In genomic region chr10:15370741-15371701, GRCh38 we compare ENCODE assay signal across 8 cellular contexts. TPM values are rescaled to one million over a fixed set of nuclear protein-coding genes. Genes with fewer than 3 reads are reported as not detected.
DNase-seq lines count a peak whose midpoint lies in the region; ATAC-seq and TF ChIP-seq lines count a peak whose summit lies in the region.

Gene FAM171A1 (minus strand): TSS chr10:15371289. CDS start chr10:15371052, 237 bp downstream.

- H3K36me3 ChIP-seq in PC-3 (ENCODE audit: low read depth, low read length), result no peaks in the 10 kb centered on the region

- H3K27ac ChIP-seq in PC-3 (ENCODE audit: low read length), result no peak within 1 kb of the TSS

- H2AFZ ChIP-seq in PC-3 (ENCODE audit: low read length), result peak within 1 kb of the TSS; percentile 63; the same call in 1 of the 2 replicates

- H3K27me3 Mint-ChIP-seq in natural killer cell treated with Interleukin-12 subunit alpha and Interleukin-12 subunit beta and Interleukin-15 and Interleukin-18, amount 100 ng/mL, for 72 hours, result peaks cover 34 to 58% of the 10 kb centered on the region in 2 donors
- H3K27me3 Mint-ChIP-seq in stimulated activated naive CD8-positive, alpha-beta T cell treated with anti-CD3 and anti-CD28 coated beads, Interleukin-15, Interleukin-2, amounts not matched to agents 100 ng/mL and 50 ng/mL, for 24 hours, result peaks cover 63% of the 10 kb centered on the region

- DNase-seq in GM03348 (ENCODE audit: low spot score) (peak; percentile 93), PC-3 (peak; percentile 40), fibroblast of peridontal ligament (ENCODE audit: extremely low read depth) (peak; percentile 18), epidermal melanocyte (ENCODE audit: insufficient read length, low spot score) (no peak)
- DNase-seq in activated effector memory CD4-positive, alpha-beta T cell treated with Interleukin-2 at 50 U/mL for 16 hours, result peak; percentile 42
- DNase-seq in natural killer cell treated with Interleukin-12 subunit alpha and Interleukin-12 subunit beta and Interleukin-15 and Interleukin-18, amount 100 ng/mL, for 72 hours (ENCODE audit: low spot score), result no peak

- POLR2A ChIA-PET in PC-3 (lab: Charles Lee; ENCODE audit: unreplicated experiment), result no interaction called here

- H3K36me3 Mint-ChIP-seq in natural killer cell treated with Interleukin-12 subunit alpha and Interleukin-12 subunit beta and Interleukin-15 and Interleukin-18, amount 100 ng/mL, for 72 hours, result no peaks in the 10 kb centered on the region
- no peaks in the 10 kb centered on the region for H3K36me3 Mint-ChIP-seq in stimulated activated naive CD8-positive, alpha-beta T cell treated with anti-CD3 and anti-CD28 coated beads, Interleukin-15, Interleukin-2, amounts not matched to agents 100 ng/mL and 50 ng/mL, for 24 hours (ENCODE audit: low read depth)

- peak within 1 kb of the TSS; percentile 81 for H3K4me2 ChIP-seq in PC-3 (ENCODE audit: low read length)

- peak within 1 kb of the TSS; percentile 41 for H3K4me3 Mint-ChIP-seq in natural killer cell treated with Interleukin-12 subunit alpha and Interleukin-12 subunit beta and Interleukin-15 and Interleukin-18, amount 100 ng/mL, for 72 hours
- H3K4me3 Mint-ChIP-seq in stimulated activated naive CD8-positive, alpha-beta T cell treated with anti-CD3 and anti-CD28 coated beads, Interleukin-15, Interleukin-2, amounts not matched to agents 100 ng/mL and 50 ng/mL, for 24 hours, result peak within 1 kb of the TSS; percentile 75

- no TSS peak for BruUV-seq in PC-3 (replicated peaks; lab: Mats Ljungman, UMichigan)

- H3K4me1 ChIP-seq in PC-3 (ENCODE audit: insufficient read depth, low read length), result peaks cover 5% of the 10 kb centered on the region

- H3K27me3 ChIP-seq in PC-3 (ENCODE audit: low read length), result no peaks in the 10 kb centered on the region

- H3K27ac Mint-ChIP-seq in natural killer cell treated with Interleukin-12 subunit alpha and Interleukin-12 subunit beta and Interleukin-15 and Interleukin-18, amount 100 ng/mL, for 72 hours, result no peak within 1 kb of the TSS
- H3K27ac Mint-ChIP-seq in stimulated activated naive CD8-positive, alpha-beta T cell treated with anti-CD3 and anti-CD28 coated beads, Interleukin-15, Interleukin-2, amounts not matched to agents 100 ng/mL and 50 ng/mL, for 24 hours, result peak within 1 kb of the TSS; percentile 80

- H3K79me2 ChIP-seq in PC-3 (ENCODE audit: low read length), result peaks cover 27% of the 10 kb centered on the region

- H3F3A ChIP-seq in PC-3 (ENCODE audit: low read length, unreplicated experiment), result no peaks in the 10 kb centered on the region

- TF ChIP-seq CTCF in PC-3 (conservative IDR thresholded peaks at IDR 0.05; ENCODE audit: low read depth, low read length), result no peak

- CTCF ChIA-PET in PC-3 (lab: Charles Lee), result interaction anchor here (0.6 kb wide), 1 partner anchor 159 kb away, joined by 3 read pairs; no protein-coding TSS in a partner anchor

- H4K20me1 ChIP-seq in PC-3 (ENCODE audit: low read length), result no peaks in the 10 kb centered on the region

- ATAC-seq in HG02571 (IDR thresholded peaks at IDR 0.05; ENCODE audit: unreplicated experiment) (peak; percentile 45), PC-3 (peak; percentile 71)
- ATAC-seq in natural killer cell treated with Interleukin-12 subunit alpha and Interleukin-12 subunit beta and Interleukin-15 and Interleukin-18, amount 100 ng/mL, for 72 hours, result peak; percentile 78 to 86

- H3K9ac ChIP-seq in PC-3 (ENCODE audit: low read length), result peak within 1 kb of the TSS; percentile 61

- intact Hi-C loops in PC-3 (cut with micrococcal nuclease), result loop anchor here (2.0 to 5.0 kb wide), 3 partner anchors 108 to 249 kb away; no protein-coding TSS in a partner anchor

- no peaks in the 10 kb centered on the region for H3K9me2 ChIP-seq in PC-3 (replicated peaks; ENCODE audit: low read length)

- H3K4me1 Mint-ChIP-seq in natural killer cell treated with Interleukin-12 subunit alpha and Interleukin-12 subunit beta and Interleukin-15 and Interleukin-18, amount 100 ng/mL, for 72 hours (ENCODE audit: low read depth in 2 of 2), result no peaks in the 10 kb centered on the region
- H3K4me1 Mint-ChIP-seq in stimulated activated naive CD8-positive, alpha-beta T cell treated with anti-CD3 and anti-CD28 coated beads, Interleukin-15, Interleukin-2, amounts not matched to agents 100 ng/mL and 50 ng/mL, for 24 hours (ENCODE audit: low read depth), result peaks cover 9% of the 10 kb centered on the region

- peak within 1 kb of the TSS; percentile 70 for H3K4me3 ChIP-seq in PC-3 (ENCODE audit: low read length)

- H3K9me3 ChIP-seq in PC-3 (ENCODE audit: low read length), result no peaks in the 10 kb centered on the region

- no peaks in the 10 kb centered on the region for H3K9me3 Mint-ChIP-seq in natural killer cell treated with Interleukin-12 subunit alpha and Interleukin-12 subunit beta and Interleukin-15 and Interleukin-18, amount 100 ng/mL, for 72 hours
- no peaks in the 10 kb centered on the region for H3K9me3 Mint-ChIP-seq in stimulated activated naive CD8-positive, alpha-beta T cell treated with anti-CD3 and anti-CD28 coated beads, Interleukin-15, Interleukin-2, amounts not matched to agents 100 ng/mL and 50 ng/mL, for 24 hours

RNA-seq across cellular contexts. Expression of gene FAM171A1, which starts in this region (rescaled TPM):
- total RNA-seq in PC-3 (2014; rRNA removed), result 10.4 and 10.7 TPM in 2 replicates
- under 1 TPM; 0.24 to 0.47 TPM for total RNA-seq in natural killer cell treated with Interleukin-12 subunit alpha and Interleukin-12 subunit beta and Interleukin-15 and Interleukin-18, amount 100 ng/mL, for 72 hours

Comparison
In these comparisons a context has a peak if more than half of its experiments do, and no peak if none do; other contexts are left out.
1. Peak in ATAC-seq in natural killer cell treated with Interleukin-12 subunit alpha and Interleukin-12 subunit beta and Interleukin-15 and Interleukin-18, amount 100 ng/mL, for 72 hours; RNA of the gene not detected or under 1 TPM.
2. DNase-seq: peak in GM03348 (single experiment), PC-3 (single experiment), activated effector memory CD4-positive, alpha-beta T cell treated with Interleukin-2 at 50 U/mL for 16 hours (single experiment) and fibroblast of peridontal ligament (single experiment); none in natural killer cell treated with Interleukin-12 subunit alpha and Interleukin-12 subunit beta and Interleukin-15 and Interleukin-18, amount 100 ng/mL, for 72 hours (single experiment) and epidermal melanocyte (single experiment).
3. Peak in every context shown above with its lines, with median percentiles within 50 percentile points of each other: ATAC-seq.